Comparison of ENCODE assay signal across 10 cellular contexts in the genomic region with DNA sequence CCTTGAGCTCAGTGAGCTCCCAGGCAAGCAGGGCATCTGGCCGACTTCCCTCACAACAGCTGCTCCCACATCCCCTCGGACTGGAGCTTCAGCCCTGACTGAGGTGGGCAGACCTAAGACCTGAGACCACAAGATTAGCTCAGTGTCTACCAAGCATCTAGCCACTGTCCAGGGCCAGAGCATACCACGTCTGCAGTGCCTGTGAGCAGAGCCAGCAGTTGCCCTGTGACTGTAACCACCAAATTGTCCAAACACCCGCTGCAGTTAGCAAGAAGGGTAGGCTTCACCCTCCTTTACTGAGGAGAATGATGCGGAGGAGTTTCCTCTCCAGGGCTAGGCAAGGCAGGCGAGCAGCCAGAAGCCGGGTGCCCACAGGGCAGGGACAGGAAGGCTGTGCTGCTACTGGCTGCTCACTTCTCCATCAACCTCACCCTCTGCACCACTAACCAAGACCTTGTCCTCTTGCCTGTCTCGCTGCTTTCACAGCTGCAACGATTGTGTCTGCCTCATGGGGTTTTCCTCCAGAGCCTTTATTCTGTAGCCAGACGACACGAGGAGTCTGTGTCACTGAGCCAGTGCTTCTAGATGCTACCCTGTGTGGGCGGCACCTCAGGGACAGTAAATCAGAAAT. TPM values are rescaled to one million over a fixed set of nuclear protein-coding genes. Genes with fewer than 3 reads are reported as not detected.
DNase-seq lines count a peak whose midpoint lies in the region; ATAC-seq, FAIRE-seq and TF ChIP-seq lines count a peak whose summit lies in the region.
"Had no signal": no experiment of that assay in that cellular context is flagged by ENCODE, and none has a peak within 500 bp of the region (broad histone marks: within the 10 kb centered on the region; RNA-seq: fewer than 3 reads in every experiment).

No MANE protein-coding gene starts in this region.

- H3K9ac ChIP-seq in kidney (ENCODE audit: low read length in 2 of 2): no peak overlapping the region

- TF ChIP-seq CTCF in neutrophil (IDR thresholded peaks at IDR 0.05) (no peak), kidney (IDR thresholded peaks at IDR 0.05; ENCODE audit: borderline replicate concordance, extremely low read depth, insufficient read depth) (no peak)

- H3K36me3 ChIP-seq in CD4-positive, CD25-positive, alpha-beta regulatory T cell (ENCODE audit: control insufficient read depth, insufficient read depth, low read length): peaks cover 36% of the 10 kb centered on the region
- H3K36me3 ChIP-seq in neutrophil (peaks cover 43% of the 10 kb centered on the region), kidney (ENCODE audit: control insufficient read depth in 1 of 2, insufficient read depth in 2 of 2, low read length in 2 of 2) (peaks cover 46 to 50% of the 10 kb centered on the region in 2 donors)

- H3K27me3 ChIP-seq in CD4-positive, CD25-positive, alpha-beta regulatory T cell (ENCODE audit: control insufficient read depth, insufficient read depth, low read length): no peaks in the 10 kb centered on the region
- H3K27me3 ChIP-seq in neutrophil: no peaks in the 10 kb centered on the region

- no peaks in the 10 kb centered on the region for H3K27me3 Mint-ChIP-seq in CD4-positive, CD25-positive, alpha-beta regulatory T cell

- peak overlapping the region; percentile 69 to 94 (median 81) for H3K27ac Mint-ChIP-seq in CD4-positive, CD25-positive, alpha-beta regulatory T cell
- peak overlapping the region; percentile 41 to 78 for H3K27ac Mint-ChIP-seq in activated naive CD4-positive, alpha-beta T cell treated with anti-CD3 and anti-CD28 coated beads, Interleukin-2, amount 50 U/mL, for 72 hours

- peak overlapping the region in 2 of 4 donors; percentile 2 to 68 for H3K4me3 Mint-ChIP-seq in CD4-positive, CD25-positive, alpha-beta regulatory T cell

- peaks cover 10 to 26% (median 22%) of the 10 kb centered on the region in 4 donors for H3K4me1 Mint-ChIP-seq in CD4-positive, CD25-positive, alpha-beta regulatory T cell

- intact Hi-C loops in kidney (cut with DNase I): no loop called here

- no peaks in the 10 kb centered on the region for H3K9me3 Mint-ChIP-seq in CD4-positive, CD25-positive, alpha-beta regulatory T cell
- H3K9me3 Mint-ChIP-seq in activated naive CD4-positive, alpha-beta T cell treated with anti-CD3 and anti-CD28 coated beads, Interleukin-2, amount 50 U/mL, for 72 hours: no peaks in the 10 kb centered on the region

- H3K27ac ChIP-seq in CD4-positive, CD25-positive, alpha-beta regulatory T cell (ENCODE audit: insufficient read depth, low read length, poor library complexity, severe bottlenecking): peak overlapping the region; percentile 27
- H3K27ac ChIP-seq in neutrophil: peak overlapping the region; percentile 71
- H3K27ac ChIP-seq in kidney (ENCODE audit: low read depth in 2 of 2, low read length in 2 of 2): no peak overlapping the region

- ATAC-seq in CD4-positive, CD25-positive, alpha-beta regulatory T cell (ENCODE audit: low read depth in 2 of 2): peak; percentile 80 to 81
- ATAC-seq in activated naive CD4-positive, alpha-beta T cell treated with anti-CD3 and anti-CD28 coated beads, Interleukin-2, amount 50 U/mL, for 72 hours: peak; percentile 76 to 77
- ATAC-seq in GM19035 (IDR thresholded peaks at IDR 0.05; ENCODE audit: unreplicated experiment): no peak

- H3K4me1 ChIP-seq in CD4-positive, CD25-positive, alpha-beta regulatory T cell (ENCODE audit: control insufficient read depth, insufficient read depth, low read length, poor library complexity, severe bottlenecking): peaks cover 19% of the 10 kb centered on the region
- H3K4me1 ChIP-seq in neutrophil (ENCODE audit: control insufficient read depth in 1 of 2, insufficient read depth in 1 of 2, low read depth in 1 of 2, low read length in 1 of 2): peaks cover 46 to 48% of the 10 kb centered on the region in 2 experiments
- H3K4me1 ChIP-seq in kidney (ENCODE audit: control insufficient read depth in 1 of 2, insufficient read depth in 1 of 2, low read depth in 1 of 2, low read length in 2 of 2): no peaks in the 10 kb centered on the region

- peak in 2 of 3 donors; percentile 41 to 69 for DNase-seq in CD4-positive, CD25-positive, alpha-beta regulatory T cell
- DNase-seq in RPMI7951 (ENCODE audit: low read depth): peak; percentile 10
- peak in 1 of 2 donors; percentile 36 for DNase-seq in activated naive CD4-positive, alpha-beta T cell treated with anti-CD3 and anti-CD28 coated beads, Interleukin-2, amount 50 U/mL, for 72 hours (ENCODE audit: low spot score in 2 of 2)
- DNase-seq in kidney: no peak
- no peak for DNase-seq in NCI-H69 (lab: John Stamatoyannopoulos, UW)
- no peak for DNase-seq in DMS53 treated with DMSO at 0.1 percent for 48 hours (lab: John Stamatoyannopoulos, UW; ENCODE audit: unreplicated experiment)

- H3K36me3 Mint-ChIP-seq in CD4-positive, CD25-positive, alpha-beta regulatory T cell: peaks cover 18% of the 10 kb centered on the region
- peaks cover 0 to 13% of the 10 kb centered on the region in 2 donors for H3K36me3 Mint-ChIP-seq in activated naive CD4-positive, alpha-beta T cell treated with anti-CD3 and anti-CD28 coated beads, Interleukin-2, amount 50 U/mL, for 72 hours

- H3K4me3 ChIP-seq in CD4-positive, CD25-positive, alpha-beta regulatory T cell (ENCODE audit: low read depth, low read length): peak overlapping the region; percentile 51
- H3K4me3 ChIP-seq in neutrophil (ENCODE audit: low read depth in 1 of 2, low read length in 1 of 2): peak overlapping the region in 1 of 2 experiments; percentile 5
- H3K4me3 ChIP-seq in kidney (ENCODE audit: low read length in 2 of 2): no peak overlapping the region
- H3K4me3 ChIP-seq: lung had no signal

- no peak for FAIRE-seq in kidney (lab: Jason Lieb, UNC)
- FAIRE-seq: G401.6 had no signal

- H3K9me3 ChIP-seq in CD4-positive, CD25-positive, alpha-beta regulatory T cell (ENCODE audit: control insufficient read depth in 2 of 2, low read length in 2 of 2): no peaks in the 10 kb centered on the region
- H3K9me3 ChIP-seq in neutrophil: no peaks in the 10 kb centered on the region
- H3K9me3 ChIP-seq in kidney (ENCODE audit: control insufficient read depth in 1 of 2, low read length in 2 of 2): no peaks in the 10 kb centered on the region

RNA-seq across cellular contexts. Expression of gene ANAPC7, which starts 53.9 kb away (rescaled TPM):
- 38.4 TPM for total RNA-seq in CD4-positive, CD25-positive, alpha-beta regulatory T cell
- 10 to 100 TPM; 25.3 to 33.4 (median 26.3) TPM for polyA plus RNA-seq in CD4-positive, CD25-positive, alpha-beta regulatory T cell
- total RNA-seq in RPMI7951 (2014; rRNA removed; shearing (Covaris generic)): 40.0 and 45.3 TPM in 2 replicates
- 10 to 100 TPM; 63.1 to 64.8 TPM for total RNA-seq in activated naive CD4-positive, alpha-beta T cell treated with anti-CD3 and anti-CD28 coated beads, Interleukin-2, amount 50 U/mL, for 72 hours
- total RNA-seq in kidney: 47.8 TPM
- 31.3 TPM for polyA plus RNA-seq in kidney (ENCODE audit: insufficient read depth, low read depth, low replicate concordance)

Comparison
In these comparisons a context has a peak if more than half of its experiments do, and no peak if none do; other contexts are left out.
1. DNase-seq: peak in CD4-positive, CD25-positive, alpha-beta regulatory T cell (2 of 3) and RPMI7951 (single experiment); none in kidney (single experiment), NCI-H69 (single experiment) and DMS53 treated with DMSO at 0.1 percent for 48 hours (single experiment).
2. H3K27ac ChIP-seq: peak in CD4-positive, CD25-positive, alpha-beta regulatory T cell (single experiment) and neutrophil (single experiment); none in kidney (0 of 2).